ENCODE assay signal across 1 cellular context in the genomic region with DNA sequence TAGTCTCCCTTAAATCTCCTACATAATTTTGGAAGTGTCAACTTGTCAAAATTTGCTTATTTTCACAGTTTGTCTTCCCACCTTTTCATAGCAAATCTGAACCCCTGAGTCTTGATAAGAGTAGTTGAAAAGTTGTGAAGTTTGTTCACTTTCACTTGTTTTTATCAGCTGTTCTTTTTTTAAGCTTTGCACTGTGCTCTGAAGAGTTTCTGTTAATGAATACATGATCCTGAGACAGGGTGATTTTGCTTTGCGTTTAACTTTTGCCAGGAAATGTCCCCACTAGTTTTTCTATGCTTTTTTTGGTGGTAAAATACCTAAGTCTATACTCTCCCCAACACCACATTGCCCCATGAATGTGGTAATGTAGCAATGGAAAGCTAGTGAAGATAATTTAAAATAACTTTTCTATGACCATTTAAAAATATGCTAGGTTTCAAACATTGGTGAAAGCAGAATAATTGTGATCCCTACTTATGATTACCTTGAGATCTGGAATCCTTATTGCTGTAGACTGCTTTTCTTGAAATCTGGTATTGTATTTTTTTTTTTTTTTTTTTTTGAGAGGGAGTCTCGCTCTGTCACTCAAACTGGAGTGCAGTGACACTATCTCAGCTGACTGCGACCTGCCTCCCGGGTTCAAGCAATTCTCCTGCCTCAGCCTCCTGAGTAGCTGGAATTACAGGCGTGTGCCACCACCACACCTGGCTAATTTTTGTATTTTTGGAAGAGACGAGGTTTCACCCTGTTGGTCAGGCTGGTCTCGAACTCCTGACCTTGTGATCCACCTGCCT.
A peak's percentile ranks its signal among the peaks of the same experiment; 100 is the strongest.
TF ChIP-seq lines count a peak whose summit lies in the region.

No MANE protein-coding gene starts in this region.

TF ChIP-seq in K562, 482 proteins besides CTCF, POLR2A, EP300 and RAD21:
- no peak for TF ChIP-seq CBFA2T2 (conservative IDR thresholded peaks at IDR 0.05)
- TF ChIP-seq PHF8 (IDR thresholded peaks at IDR 0.05; ENCODE audit: borderline replicate concordance, low read length): no peak
- TF ChIP-seq, protein P1, sequence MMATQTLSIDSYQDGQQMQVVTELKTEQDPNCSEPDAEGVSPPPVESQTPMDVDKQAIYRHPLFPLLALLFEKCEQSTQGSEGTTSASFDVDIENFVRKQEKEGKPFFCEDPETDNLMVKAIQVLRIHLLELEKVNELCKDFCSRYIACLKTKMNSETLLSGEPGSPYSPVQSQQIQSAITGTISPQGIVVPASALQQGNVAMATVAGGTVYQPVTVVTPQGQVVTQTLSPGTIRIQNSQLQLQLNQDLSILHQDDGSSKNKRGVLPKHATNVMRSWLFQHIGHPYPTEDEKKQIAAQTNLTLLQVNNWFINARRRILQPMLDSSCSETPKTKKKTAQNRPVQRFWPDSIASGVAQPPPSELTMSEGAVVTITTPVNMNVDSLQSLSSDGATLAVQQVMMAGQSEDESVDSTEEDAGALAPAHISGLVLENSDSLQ (IDR thresholded peaks at IDR 0.05): peak; percentile 67
- no peak for TF ChIP-seq PURB (CRISPR knock-in tag; IDR thresholded peaks at IDR 0.05; ENCODE audit: low read depth)
- no peak for TF ChIP-seq ZNF143 (CRISPR knock-in tag; IDR thresholded peaks at IDR 0.05)
- no peak for TF ChIP-seq MECOM (CRISPR knock-in tag; IDR thresholded peaks at IDR 0.05)
- no peak for TF ChIP-seq ZNF449 (CRISPR knock-in tag; IDR thresholded peaks at IDR 0.05)
- TF ChIP-seq FOXP1 (CRISPR knock-in tag; IDR thresholded peaks at IDR 0.05): no peak
- TF ChIP-seq, protein P2, sequence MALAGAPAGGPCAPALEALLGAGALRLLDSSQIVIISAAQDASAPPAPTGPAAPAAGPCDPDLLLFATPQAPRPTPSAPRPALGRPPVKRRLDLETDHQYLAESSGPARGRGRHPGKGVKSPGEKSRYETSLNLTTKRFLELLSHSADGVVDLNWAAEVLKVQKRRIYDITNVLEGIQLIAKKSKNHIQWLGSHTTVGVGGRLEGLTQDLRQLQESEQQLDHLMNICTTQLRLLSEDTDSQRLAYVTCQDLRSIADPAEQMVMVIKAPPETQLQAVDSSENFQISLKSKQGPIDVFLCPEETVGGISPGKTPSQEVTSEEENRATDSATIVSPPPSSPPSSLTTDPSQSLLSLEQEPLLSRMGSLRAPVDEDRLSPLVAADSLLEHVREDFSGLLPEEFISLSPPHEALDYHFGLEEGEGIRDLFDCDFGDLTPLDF (CRISPR knock-in tag; IDR thresholded peaks at IDR 0.05): no peak
- TF ChIP-seq PBX2 (CRISPR knock-in tag; IDR thresholded peaks at IDR 0.05; ENCODE audit: low read depth): no peak
- TF ChIP-seq PBX2 (tag; conservative IDR thresholded peaks at IDR 0.05; ENCODE audit: low read depth): 0 out of 2 replicates have a peak, but pooled peaks have one; percentile 17
- TF ChIP-seq FOXA3 (CRISPR knock-in tag; conservative IDR thresholded peaks at IDR 0.05 in 1 of 2, IDR thresholded peaks at IDR 0.05 in 1 of 2): no peak
- no peak for TF ChIP-seq ZBTB17 (CRISPR knock-in tag; IDR thresholded peaks at IDR 0.05)
- TF ChIP-seq ZNF75A (CRISPR knock-in tag; IDR thresholded peaks at IDR 0.05): no peak
- TF ChIP-seq ZNF717 (CRISPR knock-in tag; IDR thresholded peaks at IDR 0.05): no peak
